29 cellular contexts compared by ENCODE assay signal in the genomic region with DNA sequence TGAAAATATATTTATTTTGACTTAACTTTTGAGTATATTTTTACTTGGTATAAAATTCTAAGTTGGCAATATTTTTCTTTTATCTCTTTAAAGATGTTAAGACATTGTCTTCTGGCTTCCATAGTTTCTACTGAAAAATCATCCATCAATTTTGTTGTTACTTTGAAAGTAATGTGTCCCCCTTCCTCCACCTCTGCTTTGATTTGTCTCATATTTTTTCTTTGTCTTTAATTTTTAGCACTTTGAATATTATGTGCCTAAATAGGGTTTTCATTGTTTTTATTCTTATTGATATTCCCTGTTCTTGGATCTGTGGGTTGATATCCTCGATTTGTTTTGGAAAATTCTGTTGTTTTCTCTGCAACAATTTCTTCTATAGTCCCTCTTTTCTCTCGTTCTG.
"Had no signal": no experiment of that assay in that cellular context is flagged by ENCODE, and none has a peak within 500 bp of the region (broad histone marks: within the 10 kb centered on the region; RNA-seq: fewer than 3 reads in every experiment).

No MANE protein-coding gene starts in this region.

- FAIRE-seq: urothelium cell line had no signal

- H3K4me1 Mint-ChIP-seq: stimulated activated effector memory CD8-positive, alpha-beta T cell treated with anti-CD3 and anti-CD28 coated beads, Interleukin-12 subunit alpha, Interleukin-12 subunit beta, amount 100 ng/mL, for 72 hours; stimulated activated naive CD8-positive, alpha-beta T cell treated with anti-CD3 and anti-CD28 coated beads, Interleukin-15, amount 100 ng/mL, for 72 hours had no signal

- H3K4me1 ChIP-seq: testis, thyroid gland, transverse colon, upper lobe of right lung, uterus, vagina had no signal

- H3K9me3 ChIP-seq: stomach, suprapubic skin, testis, thyroid gland, tibial artery, upper lobe of left lung, upper lobe of right lung, uterus, vagina had no signal

- H3K27ac Mint-ChIP-seq: stimulated activated effector memory CD8-positive, alpha-beta T cell treated with anti-CD3 and anti-CD28 coated beads, Interleukin-12 subunit alpha, Interleukin-12 subunit beta, amount 100 ng/mL, for 72 hours; stimulated activated memory B cell treated with anti-CD40 and anti-IgM and Interleukin-4, amounts not matched to agents 10 μg/mL and 1 μg/mL and 100 μg/mL, for 72 hours; stimulated activated naive B cell treated with anti-CD40 and anti-IgM and Interleukin-4, amounts not matched to agents 10 μg/mL and 1 μg/mL and 100 μg/mL, for 72 hours; stimulated activated naive CD8-positive, alpha-beta T cell treated with anti-CD3 and anti-CD28 coated beads, Interleukin-15, amount 100 ng/mL, for 72 hours; stimulated activated naive CD8-positive, alpha-beta T cell treated with anti-CD3 and anti-CD28 coated beads, Interleukin-15, Interleukin-2, amounts not matched to agents 100 ng/mL and 50 ng/mL, for 24 hours; type B pancreatic cell had no signal

- H3K27ac ChIP-seq: stomach, suprapubic skin, testis, thoracic aorta, thyroid gland, tibial artery, tibial nerve, transverse colon, upper lobe of left lung, upper lobe of right lung, uterus, vagina had no signal

- H3K27me3 Mint-ChIP-seq: stimulated activated naive CD8-positive, alpha-beta T cell treated with anti-CD3 and anti-CD28 coated beads, Interleukin-15, Interleukin-2, amounts not matched to agents 100 ng/mL and 50 ng/mL, for 24 hours had no signal

- H3K4me3 ChIP-seq: stomach, suprapubic skin, testis, thoracic aorta, thyroid gland, tibial artery, tibial nerve, transverse colon, upper lobe of left lung, upper lobe of right lung, uterus, vagina had no signal

- H3K36me3 Mint-ChIP-seq: stimulated activated effector memory CD8-positive, alpha-beta T cell treated with anti-CD3 and anti-CD28 coated beads, Interleukin-12 subunit alpha, Interleukin-12 subunit beta, amount 100 ng/mL, for 72 hours had no signal

- DNase-seq: stimulated activated CD4-positive, alpha-beta T cell treated with anti-CD3 and anti-CD28 coated beads, Interleukin-2, amount 100 ng/mL, for 48 hours; stimulated activated CD4-positive, alpha-beta T cell treated with anti-CD3 and anti-CD28 coated beads, Interleukin-4, amount 100 ng/mL, for 1 hour; stimulated activated CD4-positive, alpha-beta T cell treated with anti-CD3 and anti-CD28 coated beads, Interleukin-4, amount 100 ng/mL, for 24 hours; stimulated activated CD4-positive, alpha-beta T cell treated with anti-CD3 and anti-CD28 coated beads, Interleukin-4, amount 100 ng/mL, for 4 hours; stimulated activated CD8-positive, alpha-beta memory T cell treated with anti-CD3 and anti-CD28 coated beads, Interleukin-4, amount 100 ng/mL, for 48 hours; stimulated activated naive B cell treated with anti-CD40 and anti-IgM and Interleukin-4, amounts not matched to agents 10 μg/mL and 1 μg/mL and 100 μg/mL, for 72 hours; stimulated activated naive CD4-positive, alpha-beta T cell; stimulated activated naive CD4-positive, alpha-beta T cell treated with Interleukin-2 at 50 U/mL for 16 hours; stimulated activated naive CD8-positive, alpha-beta T cell treated with anti-CD3 and anti-CD28 coated beads, Interleukin-15, amount 100 ng/mL, for 72 hours; stimulated activated naive CD8-positive, alpha-beta T cell treated with anti-CD3 and anti-CD28 coated beads, Interleukin-15, Interleukin-2, amounts not matched to agents 100 U/mL and 50 U/mL, for 24 hours; stomach; substantia nigra; testis; thyroid gland; tibial artery; transverse colon; trophoblast cell; upper lobe of left lung; upper lobe of right lung; uterus had no signal

- ATAC-seq: stimulated activated effector memory CD8-positive, alpha-beta T cell treated with anti-CD3 and anti-CD28 coated beads, Interleukin-12 subunit alpha, Interleukin-12 subunit beta, amount 100 ng/mL, for 72 hours; stimulated activated memory B cell treated with anti-CD40 and anti-IgM and Interleukin-4, amounts not matched to agents 10 μg/mL and 1 μg/mL and 100 μg/mL, for 72 hours; stimulated activated naive B cell treated with anti-CD40 and anti-IgM and Interleukin-4, amounts not matched to agents 10 μg/mL and 1 μg/mL and 100 μg/mL, for 72 hours; stimulated activated naive CD8-positive, alpha-beta T cell treated with anti-CD3 and anti-CD28 coated beads, Interleukin-15, amount 100 ng/mL, for 72 hours; stimulated activated naive CD8-positive, alpha-beta T cell treated with anti-CD3 and anti-CD28 coated beads, Interleukin-15, Interleukin-2, amounts not matched to agents 100 U/mL and 50 U/mL, for 24 hours; upper lobe of right lung had no signal

- H3K36me3 ChIP-seq: stomach, suprapubic skin, thoracic aorta, thyroid gland, tibial artery, tibial nerve, transverse colon, upper lobe of left lung, upper lobe of right lung, uterus, vagina had no signal

- H3K4me3 Mint-ChIP-seq: stimulated activated effector memory CD8-positive, alpha-beta T cell treated with anti-CD3 and anti-CD28 coated beads, Interleukin-12 subunit alpha, Interleukin-12 subunit beta, amount 100 ng/mL, for 72 hours; stimulated activated memory B cell treated with anti-CD40 and anti-IgM and Interleukin-4, amounts not matched to agents 10 μg/mL and 1 μg/mL and 100 μg/mL, for 72 hours; stimulated activated naive B cell treated with anti-CD40 and anti-IgM and Interleukin-4, amounts not matched to agents 10 μg/mL and 1 μg/mL and 100 μg/mL, for 72 hours; stimulated activated naive CD8-positive, alpha-beta T cell treated with anti-CD3 and anti-CD28 coated beads, Interleukin-15, amount 100 ng/mL, for 72 hours; stimulated activated naive CD8-positive, alpha-beta T cell treated with anti-CD3 and anti-CD28 coated beads, Interleukin-15, Interleukin-2, amounts not matched to agents 100 ng/mL and 50 ng/mL, for 24 hours; type B pancreatic cell had no signal
